Comparison of ENCODE assay signal across 8 cellular contexts in the genomic region with DNA sequence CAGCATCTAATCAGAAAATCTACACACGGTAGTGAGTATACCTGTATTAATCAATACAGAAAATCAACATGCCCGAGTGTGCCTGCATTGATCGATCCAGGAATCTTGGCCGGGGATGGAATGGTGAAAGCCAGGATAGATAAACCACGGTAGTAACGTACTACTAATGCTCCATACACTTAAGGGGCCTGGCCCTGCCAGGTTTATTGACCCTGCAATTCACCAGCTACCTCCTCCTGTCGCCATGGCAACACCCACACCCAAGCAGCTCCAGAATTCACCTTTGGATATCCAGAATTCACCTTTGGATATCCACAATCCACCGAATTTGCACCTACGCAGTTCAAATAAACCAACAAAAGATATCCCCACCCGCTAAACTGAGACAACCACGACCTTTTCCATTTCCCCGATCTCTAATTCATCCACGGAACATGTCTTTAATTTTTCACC. TPM values are rescaled to one million over a fixed set of nuclear protein-coding genes. Genes with fewer than 3 reads are reported as not detected.
DNase-seq lines count a peak whose midpoint lies in the region; ATAC-seq and TF ChIP-seq lines count a peak whose summit lies in the region.

No MANE protein-coding gene starts in this region.

- POLR2A ChIA-PET in CD4-positive, alpha-beta T cell (lab: Charles Lee), result interaction anchor here (0.9 to 7.6 kb wide), 20 partner anchors 8 to 1557 kb away, joined by 3 to 423 read pairs (median 6); partner anchors contain the start of genes CALM1, NRDE2, PSMC1 and RPS6KA5

- H3K27me3 Mint-ChIP-seq in CD4-positive, alpha-beta T cell, result no peaks in the 10 kb centered on the region

- TF ChIP-seq CTCF in CD4-positive, alpha-beta T cell (IDR thresholded peaks at IDR 0.05), result no peak
- no peak for TF ChIP-seq CTCF in KMS-11 (conservative IDR thresholded peaks at IDR 0.05; ENCODE audit: low read depth, low read length)

- peak overlapping the region; percentile 29 for H3K4me2 ChIP-seq in KMS-11

- ATAC-seq in CD4-positive, alpha-beta T cell (ENCODE audit: poor library complexity), result no peak
- ATAC-seq in HG02840 (IDR thresholded peaks at IDR 0.05; ENCODE audit: low FRiP score, unreplicated experiment), result no peak

- peaks cover 2% of the 10 kb centered on the region for H3K4me1 ChIP-seq in KMS-11 (ENCODE audit: low read depth, poor library complexity, severe bottlenecking)

- CTCF ChIA-PET in CD4-positive, alpha-beta T cell (lab: Charles Lee), result interaction anchor here (0.9 to 9.5 kb wide), 6 partner anchors 10 to 315 kb away, joined by 3 to 66 read pairs (median 4); partner anchors contain the start of gene CALM1

- H3K36me3 Mint-ChIP-seq in CD4-positive, alpha-beta T cell (ENCODE audit: low read depth), result no peaks in the 10 kb centered on the region

- peak overlapping the region; percentile 100 for H3K9ac ChIP-seq in KMS-11

- no peak overlapping the region for H3K4me3 ChIP-seq in KMS-11 (IDR thresholded peaks at IDR 0.05; ENCODE audit: insufficient read depth, low read depth, low read length)

- H3K27ac ChIP-seq in CD4-positive, alpha-beta T cell (ENCODE audit: low read depth, low read length), result peak overlapping the region; percentile 95
- peak overlapping the region; percentile 99 for H3K27ac ChIP-seq in KMS-11

- no peaks in the 10 kb centered on the region for H3K27me3 ChIP-seq in CD4-positive, alpha-beta T cell (ENCODE audit: control insufficient read depth, insufficient read depth, low read length)
- no peaks in the 10 kb centered on the region for H3K27me3 ChIP-seq in KMS-11 (ENCODE audit: insufficient read depth, low read depth)

- H3K9me3 Mint-ChIP-seq in CD4-positive, alpha-beta T cell, result no peaks in the 10 kb centered on the region

- intact Hi-C loops in CD4-positive, alpha-beta T cell (cut with DNase I, micrococcal nuclease), result loop anchor here (2.0 to 10.0 kb wide), 5 partner anchors 49 to 863 kb away; partner anchors contain the start of genes EFCAB11 (in 2 of the 2), GPR68 (in 1 of the 2), NRDE2 (in 1 of the 2) and TDP1 (in 1 of the 2)

- no peaks in the 10 kb centered on the region for H3K9me3 ChIP-seq in CD4-positive, alpha-beta T cell (ENCODE audit: control insufficient read depth, low read length)

- H2AFZ ChIP-seq in KMS-11 (ENCODE audit: low read depth), result peak overlapping the region; percentile 83

- peaks cover 23% of the 10 kb centered on the region for H3K4me1 Mint-ChIP-seq in CD4-positive, alpha-beta T cell (ENCODE audit: low read depth)

- no peaks in the 10 kb centered on the region for H4K20me1 ChIP-seq in KMS-11 (ENCODE audit: insufficient read depth)

- no peaks in the 10 kb centered on the region for H3K36me3 ChIP-seq in KMS-11 (ENCODE audit: insufficient read depth)

- H3K79me2 ChIP-seq in KMS-11 (ENCODE audit: insufficient read depth, low read depth), result no peaks in the 10 kb centered on the region

- H3K27ac Mint-ChIP-seq in CD4-positive, alpha-beta T cell, result no peak overlapping the region

- DNase-seq in CD4-positive, alpha-beta T cell, result peak in 2 of 10 experiments; percentile 12 to 15
- DNase-seq in T-helper 9 cell (peak; percentile 10), globus pallidus (ENCODE audit: low spot score) (peak; percentile 68), putamen (ENCODE audit: low spot score) (peak; percentile 58), T-helper 1 cell (no peak), GM03348 (ENCODE audit: low spot score) (no peak)

- no peak overlapping the region for H3K4me3 Mint-ChIP-seq in CD4-positive, alpha-beta T cell

RNA-seq across cellular contexts. Expression of gene CALM1, which starts 14.8 kb away (rescaled TPM):
- total RNA-seq in CD4-positive, alpha-beta T cell, result 100 to 1,000 TPM; 960 to 975 TPM

RNA-seq across cellular contexts. Expression of gene NRDE2, which starts 50.3 kb away (rescaled TPM):
- total RNA-seq in CD4-positive, alpha-beta T cell, result 10 to 100 TPM; 17.5 to 17.9 TPM

Comparison
In these comparisons a context has a peak if more than half of its experiments do, and no peak if none do; other contexts are left out.
1. DNase-seq: peak in T-helper 9 cell (single experiment), globus pallidus (single experiment) and putamen (single experiment); none in T-helper 1 cell (0 of 5) and GM03348 (single experiment).